ENCODE assay signal across 1 cellular context in genomic region chr11:131598305-131598704, GRCh38.
TF ChIP-seq lines count a peak whose summit lies in the region.

No MANE protein-coding gene starts in this region.

TF ChIP-seq in GM23338, 12 proteins besides CTCF, POLR2A, EP300 and RAD21:
- TF ChIP-seq REST (IDR thresholded peaks at IDR 0.05; ENCODE audit: unreplicated experiment), result no peak
- TF ChIP-seq NANOG (IDR thresholded peaks at IDR 0.05; ENCODE audit: borderline replicate concordance), result no peak
- TF ChIP-seq ETS1 (IDR thresholded peaks at IDR 0.05), result no peak
- no peak for TF ChIP-seq STAT1 (IDR thresholded peaks at IDR 0.05; ENCODE audit: unreplicated experiment)
- no peak for TF ChIP-seq CREB1 (CRISPR knock-in tag; IDR thresholded peaks at IDR 0.05; ENCODE audit: low read depth)
- TF ChIP-seq POLR2AphosphoS5 (IDR thresholded peaks at IDR 0.05; ENCODE audit: low read depth), result no peak
- no peak for TF ChIP-seq ZNF114 (CRISPR knock-in tag; IDR thresholded peaks at IDR 0.05)
- TF ChIP-seq ZNF462 (CRISPR knock-in tag; IDR thresholded peaks at IDR 0.05), result no peak
- no peak for TF ChIP-seq JUNB (IDR thresholded peaks at IDR 0.05; ENCODE audit: unreplicated experiment)
- TF ChIP-seq EZH2 (IDR thresholded peaks at IDR 0.05; ENCODE audit: low read depth, unreplicated experiment), result no peak
- no peak for TF ChIP-seq EZH2phosphoT487 (IDR thresholded peaks at IDR 0.05; ENCODE audit: unreplicated experiment)
- TF ChIP-seq ZNF331 (CRISPR knock-in tag; IDR thresholded peaks at IDR 0.05; ENCODE audit: low read depth), result no peak
